Comparison of ENCODE assay signal across 33 cellular contexts in the genomic region with DNA sequence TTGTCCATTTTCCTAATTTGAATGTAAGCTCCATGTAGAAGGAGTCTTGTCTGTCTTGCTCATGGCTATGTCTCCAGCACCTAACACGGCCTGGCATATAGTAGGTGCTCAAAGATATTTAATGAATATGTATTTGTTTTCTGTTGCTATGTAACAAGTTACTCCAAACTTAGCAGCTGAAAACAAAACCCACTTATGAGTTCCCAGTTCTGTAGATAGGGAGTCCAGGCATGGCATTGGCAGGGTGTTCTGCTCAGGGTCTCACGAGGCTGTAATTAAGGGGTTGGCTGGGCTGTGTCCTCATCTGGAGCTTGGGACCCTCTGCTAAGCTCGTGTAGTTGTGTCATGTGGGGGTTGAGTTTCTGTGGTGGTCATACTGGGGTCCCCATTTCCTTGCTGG. TPM values are rescaled to one million over a fixed set of nuclear protein-coding genes. Genes with fewer than 3 reads are reported as not detected.
"Had no signal": no experiment of that assay in that cellular context is flagged by ENCODE, and none has a peak within 500 bp of the region (broad histone marks: within the 10 kb centered on the region; RNA-seq: fewer than 3 reads in every experiment).

No MANE protein-coding gene starts in this region.

- H3K9me3 ChIP-seq: adrenal gland, ascending aorta had no signal

- ATAC-seq: activated CD4-positive, alpha-beta T cell treated with anti-CD3 and anti-CD28 coated beads for 36 hours; activated CD8-positive, alpha-beta memory T cell treated with anti-CD3 and anti-CD28 coated beads, Interleukin-2, amount 10 ng/mL, durations not matched to agents 7 days and 5 days; activated CD8-positive, alpha-beta T cell treated with anti-CD3 and anti-CD28 coated beads, Interleukin-2, amount 10 ng/mL, durations not matched to agents 7 days and 5 days; activated naive CD8-positive, alpha-beta T cell treated with anti-CD3 and anti-CD28 coated beads, Interleukin-2, amount 50 U/mL, for 24 hours; effector memory CD8-positive, alpha-beta T cell; foreskin keratinocyte; gastrocnemius medialis had no signal

- H3K36me3 ChIP-seq: adrenal gland, ascending aorta, breast epithelium, cardiac muscle cell, esophagus muscularis mucosa, gastrocnemius medialis had no signal

- H3K4me3 ChIP-seq: adrenal gland, ascending aorta, breast epithelium, cardiac muscle cell, coronary artery, esophagus muscularis mucosa, gastrocnemius medialis had no signal

- H3K4me1 ChIP-seq: adrenal gland, ascending aorta, breast epithelium, foreskin keratinocyte, gastrocnemius medialis had no signal

- H3K27me3 ChIP-seq: adrenal gland, ascending aorta, cardiac muscle cell, foreskin keratinocyte, gastrocnemius medialis had no signal

- DNase-seq: activated CD4-positive, alpha-beta memory T cell treated with anti-CD3 and anti-CD28 coated beads for 36 hours; activated CD4-positive, alpha-beta T cell treated with anti-CD3 and anti-CD28 coated beads for 36 hours; activated CD4-positive, alpha-beta T cell treated with anti-CD3 and anti-CD28 coated beads, Interleukin-2, amount 10 ng/mL, durations not matched to agents 24 days and 14 days; activated CD4-positive, CD25-positive, alpha-beta regulatory T cell; activated CD4-positive, CD25-positive, alpha-beta regulatory T cell treated with anti-CD3 and anti-CD28 coated beads, Interleukin-2, amount 50 U/mL, for 72 hours; activated CD8-positive, alpha-beta memory T cell treated with anti-CD3 and anti-CD28 coated beads, Interleukin-2, amount 10 ng/mL, durations not matched to agents 7 days and 5 days; activated CD8-positive, alpha-beta memory T cell treated with anti-CD3 and anti-CD28 coated beads, Interleukin-2, amount 50 U/mL, for 4 hours; activated CD8-positive, alpha-beta T cell treated with anti-CD3 and anti-CD28 coated beads, Interleukin-2, amount 10 ng/mL, durations not matched to agents 7 days and 5 days; activated effector memory CD4-positive, alpha-beta T cell treated with anti-CD3 and anti-CD28 coated beads, Interleukin-2, amount 50 U/mL, for 16 hours; activated naive CD4-positive, alpha-beta T cell treated with anti-CD3 and anti-CD28 coated beads for 36 hours; activated naive CD8-positive, alpha-beta T cell treated with anti-CD3 and anti-CD28 coated beads for 36 hours; activated naive CD8-positive, alpha-beta T cell treated with anti-CD3 and anti-CD28 coated beads, Interleukin-2, amount 50 U/mL, for 24 hours; activated T-cell treated with anti-CD3 and anti-CD28 coated beads, Interleukin-2, amount 50 U/mL, for 1 hour; activated T-cell treated with anti-CD3 and anti-CD28 coated beads, Interleukin-2, amount 50 U/mL, for 48 hours; adrenal gland; amygdala; dermis blood vessel endothelial cell; effector CD4-positive, alpha-beta T cell; effector memory CD8-positive, alpha-beta T cell; erythroblast; foreskin keratinocyte; gastrocnemius medialis; glutamatergic neuron; T-helper 2 cell had no signal

- H3K27ac ChIP-seq: adrenal gland, ascending aorta, breast epithelium, coronary artery, esophagus muscularis mucosa, foreskin keratinocyte, gastrocnemius medialis had no signal

RNA-seq across cellular contexts. Expression of a gene that starts 14.9 kb away (rescaled TPM):
- total RNA-seq: activated CD4-positive, alpha-beta memory T cell treated with anti-CD3 and anti-CD28 coated beads for 36 hours; activated CD4-positive, alpha-beta T cell treated with anti-CD3 and anti-CD28 coated beads for 36 hours; activated CD4-positive, alpha-beta T cell treated with anti-CD3 and anti-CD28 coated beads, Interleukin-2, amount 10 ng/mL, durations not matched to agents 24 days and 14 days; activated CD8-positive, alpha-beta memory T cell treated with anti-CD3 and anti-CD28 coated beads for 36 hours; activated CD8-positive, alpha-beta memory T cell treated with anti-CD3 and anti-CD28 coated beads, Interleukin-2, amount 10 ng/mL, durations not matched to agents 7 days and 5 days; activated CD8-positive, alpha-beta T cell treated with anti-CD3 and anti-CD28 coated beads, Interleukin-2, amount 10 ng/mL, durations not matched to agents 7 days and 5 days; activated naive CD4-positive, alpha-beta T cell treated with anti-CD3 and anti-CD28 coated beads for 36 hours; activated naive CD8-positive, alpha-beta T cell treated with anti-CD3 and anti-CD28 coated beads for 36 hours; activated T-helper 1 cell treated with anti-CD3 and anti-CD28 coated beads, Interleukin-12 subunit alpha, Interleukin-12 subunit beta, Interleukin-2, Interleukin-4 antibody, amounts not matched to agents 30 ng/mL and 10 ng/mL and 1 ng/mL, durations not matched to agents 14 hours and 24 hours and 36 hours; activated T-helper 2 cell treated with anti-CD3 and anti-CD28 coated beads, Interferon-gamma antibody, Interleukin-2, Interleukin-4, amounts not matched to agents 10 μg/mL and 5 μg/mL and 100 μg/mL, durations not matched to agents 14 hours and 24 hours and 36 hours; T-helper 1 cell treated with Interleukin-12 subunit alpha and Interleukin-12 subunit beta and Interleukin-4 antibody, amounts not matched to agents 30 ng/mL and 1 ng/mL, for 36 hours had no signal
